Comparison of ENCODE assay signal across 14 cellular contexts in genomic region chrX:79095441-79096338, GRCh38. TPM values are rescaled to one million over a fixed set of nuclear protein-coding genes. Genes with fewer than 3 reads are reported as not detected.
A peak's percentile ranks its signal among the peaks of the same experiment; 100 is the strongest.
DNase-seq lines count a peak whose midpoint lies in the region; ATAC-seq and TF ChIP-seq lines count a peak whose summit lies in the region.
"Had no signal": no experiment of that assay in that cellular context is flagged by ENCODE, and none has a peak within 500 bp of the region (broad histone marks: within the 10 kb centered on the region; RNA-seq: fewer than 3 reads in every experiment).

No MANE protein-coding gene starts in this region.

- H3K4me3 Mint-ChIP-seq in activated CD8-positive, alpha-beta memory T cell treated with anti-CD3 and anti-CD28 coated beads, Interleukin-2, amount 10 ng/mL, durations not matched to agents 7 days and 5 days, result peak overlapping the region; percentile 63
- H3K4me3 Mint-ChIP-seq in progenitor cell of endocrine pancreas (ENCODE audit: low read depth), result no peak overlapping the region

- H3K36me3 Mint-ChIP-seq in activated CD8-positive, alpha-beta memory T cell treated with anti-CD3 and anti-CD28 coated beads, Interleukin-2, amount 10 ng/mL, durations not matched to agents 7 days and 5 days, result peaks cover 12% of the 10 kb centered on the region
- H3K36me3 Mint-ChIP-seq in progenitor cell of endocrine pancreas (ENCODE audit: insufficient read depth), result no peaks in the 10 kb centered on the region

- no peaks in the 10 kb centered on the region for H3K27me3 ChIP-seq in spleen (replicated peaks in 1 of 7)

- TF ChIP-seq POLR2A in spleen (IDR thresholded peaks at IDR 0.05), result no peak

- intact Hi-C loops in spleen (cut with DNase I; ENCODE audit: low total_unique reads), result no loop called here

- 37 to 58% (median 43%) methylated on average over 3 of the region's 3 CpGs for whole genome bisulfite sequencing in spleen, 5 donors

- no peak for DNase-seq in activated CD8-positive, alpha-beta memory T cell treated with anti-CD3 and anti-CD28 coated beads, Interleukin-2, amount 10 ng/mL, durations not matched to agents 7 days and 5 days
- no peak for DNase-seq in activated CD8-positive, alpha-beta memory T cell treated with anti-CD3 and anti-CD28 coated beads, Interleukin-2, amount 50 U/mL, for 4 hours
- DNase-seq in dermis blood vessel endothelial cell, result peak; percentile 27
- DNase-seq in spleen, result no peak
- DNase-seq in progenitor cell of endocrine pancreas (ENCODE audit: low spot score, unreplicated experiment), result no peak
- DNase-seq in substantia nigra (lab: John Stamatoyannopoulos, UW), result no peak
- DNase-seq: activated CD8-positive, alpha-beta memory T cell treated with anti-CD3 and anti-CD28 coated beads, Interleukin-2, amount 50 U/mL, for 48 hours; dorsolateral prefrontal cortex; left colon; NCI-H1105 treated with DMSO at 0.1 percent for 48 hours; SIG-M5; stimulated activated CD4-positive, alpha-beta T cell treated with anti-CD3 and anti-CD28 coated beads, Interleukin-4, amount 100 ng/mL, for 24 hours had no signal

- peaks cover 71% of the 10 kb centered on the region for H3K4me1 Mint-ChIP-seq in activated CD8-positive, alpha-beta memory T cell treated with anti-CD3 and anti-CD28 coated beads, Interleukin-2, amount 10 ng/mL, durations not matched to agents 7 days and 5 days
- peaks cover 1% of the 10 kb centered on the region for H3K4me1 Mint-ChIP-seq in progenitor cell of endocrine pancreas (ENCODE audit: low read depth)

- ATAC-seq in activated CD8-positive, alpha-beta memory T cell treated with anti-CD3 and anti-CD28 coated beads, Interleukin-2, amount 10 ng/mL, durations not matched to agents 7 days and 5 days, result peak; percentile 22
- no peak for ATAC-seq in HG02981 (IDR thresholded peaks at IDR 0.05; ENCODE audit: unreplicated experiment)
- ATAC-seq: left colon had no signal

- CTCF ChIA-PET in activated CD8-positive, alpha-beta memory T cell treated with anti-CD3 and anti-CD28 coated beads, Interleukin-2, amount 10 ng/mL, durations not matched to agents 7 days and 5 days (lab: Charles Lee), result interaction anchor here (1.0 to 1.1 kb wide), 2 partner anchors 58 to 161 kb away, joined by 3 to 4 read pairs; no protein-coding TSS in a partner anchor

- H3K4me1 ChIP-seq in spleen, result peaks cover 0 to 23% (median 8%) of the 10 kb centered on the region in 6 donors

- H3K27ac ChIP-seq in KOPT-K1 (ENCODE audit: low read depth, low read length, poor library complexity, severe bottlenecking) (peak overlapping the region; percentile 61), spleen (peak overlapping the region; percentile 21 to 82 (median 64)), substantia nigra (ENCODE audit: low read depth, low read length, poor library complexity, severe bottlenecking) (no peak overlapping the region)
- H3K27ac ChIP-seq: dorsolateral prefrontal cortex had no signal

- H3K9me3 Mint-ChIP-seq in activated CD8-positive, alpha-beta memory T cell treated with anti-CD3 and anti-CD28 coated beads, Interleukin-2, amount 10 ng/mL, durations not matched to agents 7 days and 5 days (ENCODE audit: low read depth), result no peaks in the 10 kb centered on the region
- peaks cover 8% of the 10 kb centered on the region for H3K9me3 Mint-ChIP-seq in progenitor cell of endocrine pancreas (ENCODE audit: low read depth)

- peak overlapping the region; percentile 97 for H3K27ac Mint-ChIP-seq in activated CD8-positive, alpha-beta memory T cell treated with anti-CD3 and anti-CD28 coated beads, Interleukin-2, amount 10 ng/mL, durations not matched to agents 7 days and 5 days
- H3K27ac Mint-ChIP-seq in progenitor cell of endocrine pancreas, result no peak overlapping the region

- TF ChIP-seq CTCF in spleen (IDR thresholded peaks at IDR 0.05 in 8 of 11, conservative IDR thresholded peaks at IDR 0.05 in 3 of 11) (no peak), progenitor cell of endocrine pancreas (IDR thresholded peaks at IDR 0.05; ENCODE audit: unreplicated experiment) (no peak)

- no peaks in the 10 kb centered on the region for H3K36me3 ChIP-seq in KOPT-K1 (ENCODE audit: insufficient read depth, low read length)
- H3K36me3 ChIP-seq in spleen, result no peaks in the 10 kb centered on the region

- no peaks in the 10 kb centered on the region for H3K27me3 Mint-ChIP-seq in activated CD8-positive, alpha-beta memory T cell treated with anti-CD3 and anti-CD28 coated beads, Interleukin-2, amount 10 ng/mL, durations not matched to agents 7 days and 5 days
- no peaks in the 10 kb centered on the region for H3K27me3 Mint-ChIP-seq in progenitor cell of endocrine pancreas

- H3K9me3 ChIP-seq in KOPT-K1 (ENCODE audit: insufficient read depth, low read length, poor library complexity, severe bottlenecking) (no peaks in the 10 kb centered on the region), spleen (no peaks in the 10 kb centered on the region)

- no peak overlapping the region for H3K4me3 ChIP-seq in spleen
- H3K4me3 ChIP-seq: dorsolateral prefrontal cortex had no signal

RNA-seq across cellular contexts. Expression of gene GPR174, which starts 48.8 kb away (rescaled TPM):
- total RNA-seq in activated CD8-positive, alpha-beta memory T cell treated with anti-CD3 and anti-CD28 coated beads, Interleukin-2, amount 10 ng/mL, durations not matched to agents 7 days and 5 days, result 10 to 100 TPM; 48.0 to 76.9 TPM
- under 0.01 TPM in 1 of 2 replicates, not detected in the other for total RNA-seq in dermis blood vessel endothelial cell
- total RNA-seq in spleen, result 10 to 100 TPM; 18.2 to 47.9 (median 23.3) TPM
- 1 to 10 TPM; 3.6 to 4.7 (median 3.9) TPM for polyA plus RNA-seq in spleen
- total RNA-seq in progenitor cell of endocrine pancreas, result not detected in 2 replicates

Comparison
In these comparisons a context has a peak if more than half of its experiments do, and no peak if none do; other contexts are left out.
1. RNA of gene GPR174, which starts 48.8 kb away (total RNA-seq): 48.0 to 76.9 TPM in activated CD8-positive, alpha-beta memory T cell treated with anti-CD3 and anti-CD28 coated beads, Interleukin-2, amount 10 ng/mL, durations not matched to agents 7 days and 5 days and 18.2 to 47.9 TPM in spleen; under 0.01 TPM in dermis blood vessel endothelial cell and not detected in progenitor cell of endocrine pancreas; every median in the first group is over 10 times any median in the second.